8 cellular contexts compared by ENCODE assay signal in the genomic region with DNA sequence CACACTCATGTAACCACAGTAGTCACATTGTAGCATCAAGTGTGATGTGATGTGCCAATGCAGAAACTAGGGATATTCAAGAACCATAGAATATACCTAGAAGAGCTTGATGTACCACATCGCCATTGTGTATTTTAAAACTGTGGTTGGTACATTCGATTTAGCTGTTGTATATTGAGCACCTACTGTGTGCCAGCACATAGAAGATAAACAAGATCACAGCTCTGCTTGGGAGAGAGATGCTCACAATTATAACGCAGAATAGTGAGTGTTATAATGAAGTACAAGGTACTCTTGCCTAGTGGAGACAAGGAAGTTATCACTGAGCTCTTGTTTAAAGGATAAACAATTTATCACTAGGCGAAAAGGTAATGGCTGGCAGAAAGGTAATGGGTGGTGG.
"Had no signal": no experiment of that assay in that cellular context is flagged by ENCODE, and none has a peak within 500 bp of the region (broad histone marks: within the 10 kb centered on the region; RNA-seq: fewer than 3 reads in every experiment).

No MANE protein-coding gene starts in this region.

- H3K27ac ChIP-seq: GM23248, KMS-11 had no signal

- H3K9ac ChIP-seq: GM23248, KMS-11 had no signal

- H2AFZ ChIP-seq: GM23248 had no signal

- H3K4me3 ChIP-seq: GM23248 had no signal

- DNase-seq: GM23248, H9, HCEC 1CT, IMR-90, KBM-7 had no signal

- FAIRE-seq: H1, H54 had no signal

- H3K4me2 ChIP-seq: KMS-11 had no signal
